8 cellular contexts compared by ENCODE assay signal in genomic region chr17:62477111-62477510, GRCh38. TPM values are rescaled to one million over a fixed set of nuclear protein-coding genes. Genes with fewer than 3 reads are reported as not detected.
DNase-seq lines count a peak whose midpoint lies in the region; ATAC-seq and TF ChIP-seq lines count a peak whose summit lies in the region.
"Not testable (repeated sequence)": the region's sequence is repeated elsewhere in the genome, so short reads cannot be mapped to it uniquely, and the experiment has no call there.

No MANE protein-coding gene starts in this region.

- not testable (repeated sequence) for H3K4me1 ChIP-seq in ACC112 (ENCODE audit: control insufficient read depth, insufficient read depth, low read length, unreplicated experiment)
- H3K4me1 ChIP-seq in GM23338 (ENCODE audit: insufficient read depth) (peaks cover 15% of the 10 kb centered on the region), Panc1 (ENCODE audit: control insufficient read depth, insufficient read depth, low read length) (peaks cover 18% of the 10 kb centered on the region), left ventricle myocardium inferior (peaks cover 34% of the 10 kb centered on the region)

- peaks cover 18% of the 10 kb centered on the region for H3K27me3 Mint-ChIP-seq in GM23338 (ENCODE audit: insufficient read depth, low read depth, poor library complexity)
- H3K27me3 Mint-ChIP-seq in activated T-helper 1 cell treated with anti-CD3 and anti-CD28 coated beads, Interleukin-12 subunit alpha, Interleukin-12 subunit beta, Interleukin-2, Interleukin-4 antibody, amounts not matched to agents 30 ng/mL and 10 ng/mL and 1 ng/mL, durations not matched to agents 14 hours and 24 hours and 36 hours (ENCODE audit: insufficient read depth); natural killer cell treated with Interleukin-12 subunit alpha and Interleukin-12 subunit beta and Interleukin-15 and Interleukin-18, amount 100 ng/mL, for 72 hours; stimulated activated memory B cell treated with anti-CD40 and anti-IgM and Interleukin-4, amounts not matched to agents 10 μg/mL and 1 μg/mL and 100 μg/mL, for 72 hours: not testable (repeated sequence)

- not testable (repeated sequence) for H3K9me3 ChIP-seq in Panc1 (ENCODE audit: control insufficient read depth, insufficient read depth, low read depth, low read length); left ventricle myocardium inferior (replicated peaks)

- H3K36me3 ChIP-seq in ACC112 (ENCODE audit: insufficient read depth, low read length); GM23338 (ENCODE audit: insufficient read depth); Panc1 (ENCODE audit: control insufficient read depth, insufficient read depth, low read length); left ventricle myocardium inferior: not testable (repeated sequence)

- H3K4me3 ChIP-seq in ACC112 (ENCODE audit: low read depth, low read length): peak overlapping the region; percentile 71
- H3K4me3 ChIP-seq in GM23338: peak overlapping the region; percentile 62; the same call in 1 of the 2 replicates
- H3K4me3 ChIP-seq in Panc1 (ENCODE audit: low read depth in 2 of 2, low read length in 2 of 2): peak overlapping the region; percentile 64 to 73
- peak overlapping the region; percentile 62 for H3K4me3 ChIP-seq in choroid plexus epithelial cell (ENCODE audit: low read depth, low read length)
- peak overlapping the region; percentile 83 for H3K4me3 ChIP-seq in left ventricle myocardium inferior

- H3K36me3 Mint-ChIP-seq in GM23338 (ENCODE audit: low read depth): peaks cover 28% of the 10 kb centered on the region
- not testable (repeated sequence) for H3K36me3 Mint-ChIP-seq in activated T-helper 1 cell treated with anti-CD3 and anti-CD28 coated beads, Interleukin-12 subunit alpha, Interleukin-12 subunit beta, Interleukin-2, Interleukin-4 antibody, amounts not matched to agents 30 ng/mL and 10 ng/mL and 1 ng/mL, durations not matched to agents 14 hours and 24 hours and 36 hours (ENCODE audit: low read depth); natural killer cell treated with Interleukin-12 subunit alpha and Interleukin-12 subunit beta and Interleukin-15 and Interleukin-18, amount 100 ng/mL, for 72 hours; stimulated activated memory B cell treated with anti-CD40 and anti-IgM and Interleukin-4, amounts not matched to agents 10 μg/mL and 1 μg/mL and 100 μg/mL, for 72 hours

- in situ Hi-C loops in Panc1 (cut with HindIII; ENCODE audit: low pct_unique_long_range_greater_than_20kb, low sequenced_read_pairs): not testable (repeated sequence)

- not testable (repeated sequence) for DNase-seq in GM23338 (ENCODE audit: low spot score); Panc1 (ENCODE audit: low read depth, low spot score); activated T-helper 1 cell treated with anti-CD3 and anti-CD28 coated beads, Interleukin-12 subunit alpha, Interleukin-12 subunit beta, Interleukin-2, Interleukin-4 antibody, amounts not matched to agents 30 ng/mL and 10 ng/mL and 1 ng/mL, durations not matched to agents 14 hours and 24 hours and 36 hours (ENCODE audit: low spot score); choroid plexus epithelial cell (ENCODE audit: low read depth); left ventricle myocardium inferior; natural killer cell treated with Interleukin-12 subunit alpha and Interleukin-12 subunit beta and Interleukin-15 and Interleukin-18, amount 100 ng/mL, for 72 hours (ENCODE audit: low spot score)

- H3K27ac ChIP-seq in ACC112 (ENCODE audit: low read depth, low read length); GM23338 (ENCODE audit: low read depth): not testable (repeated sequence)
- H3K27ac ChIP-seq in Panc1 (ENCODE audit: low read length) (peak overlapping the region; percentile 83), left ventricle myocardium inferior (replicated peaks) (peak overlapping the region; percentile 93)

- CTCF ChIA-PET in Panc1 (lab: Charles Lee): not testable (repeated sequence)

- not testable (repeated sequence) for H3K9me3 Mint-ChIP-seq in GM23338; activated T-helper 1 cell treated with anti-CD3 and anti-CD28 coated beads, Interleukin-12 subunit alpha, Interleukin-12 subunit beta, Interleukin-2, Interleukin-4 antibody, amounts not matched to agents 30 ng/mL and 10 ng/mL and 1 ng/mL, durations not matched to agents 14 hours and 24 hours and 36 hours; natural killer cell treated with Interleukin-12 subunit alpha and Interleukin-12 subunit beta and Interleukin-15 and Interleukin-18, amount 100 ng/mL, for 72 hours; stimulated activated memory B cell treated with anti-CD40 and anti-IgM and Interleukin-4, amounts not matched to agents 10 μg/mL and 1 μg/mL and 100 μg/mL, for 72 hours

- TF ChIP-seq CTCF in GM23338 (conservative IDR thresholded peaks at IDR 0.05; ENCODE audit: low read depth in 2 of 2); Panc1 (IDR thresholded peaks at IDR 0.05); choroid plexus epithelial cell (conservative IDR thresholded peaks at IDR 0.05; ENCODE audit: low read depth, low read length); left ventricle myocardium inferior (IDR thresholded peaks at IDR 0.05; ENCODE audit: borderline replicate concordance): not testable (repeated sequence)

- H2AFZ ChIP-seq in ACC112 (ENCODE audit: low read length, unreplicated experiment); GM23338: not testable (repeated sequence)

- peak overlapping the region; percentile 67 for H3K4me3 Mint-ChIP-seq in GM23338
- H3K4me3 Mint-ChIP-seq in activated T-helper 1 cell treated with anti-CD3 and anti-CD28 coated beads, Interleukin-12 subunit alpha, Interleukin-12 subunit beta, Interleukin-2, Interleukin-4 antibody, amounts not matched to agents 30 ng/mL and 10 ng/mL and 1 ng/mL, durations not matched to agents 14 hours and 24 hours and 36 hours: peak overlapping the region; percentile 83
- peak overlapping the region; percentile 86 for H3K4me3 Mint-ChIP-seq in natural killer cell treated with Interleukin-12 subunit alpha and Interleukin-12 subunit beta and Interleukin-15 and Interleukin-18, amount 100 ng/mL, for 72 hours
- peak overlapping the region; percentile 79 for H3K4me3 Mint-ChIP-seq in stimulated activated memory B cell treated with anti-CD40 and anti-IgM and Interleukin-4, amounts not matched to agents 10 μg/mL and 1 μg/mL and 100 μg/mL, for 72 hours

- H3F3A ChIP-seq in GM23338 (replicated peaks; ENCODE audit: low read depth): not testable (repeated sequence)

- not testable (repeated sequence) for H3K27ac Mint-ChIP-seq in GM23338
- H3K27ac Mint-ChIP-seq in activated T-helper 1 cell treated with anti-CD3 and anti-CD28 coated beads, Interleukin-12 subunit alpha, Interleukin-12 subunit beta, Interleukin-2, Interleukin-4 antibody, amounts not matched to agents 30 ng/mL and 10 ng/mL and 1 ng/mL, durations not matched to agents 14 hours and 24 hours and 36 hours: peak overlapping the region; percentile 72
- H3K27ac Mint-ChIP-seq in natural killer cell treated with Interleukin-12 subunit alpha and Interleukin-12 subunit beta and Interleukin-15 and Interleukin-18, amount 100 ng/mL, for 72 hours: peak overlapping the region; percentile 65 to 72
- peak overlapping the region; percentile 81 for H3K27ac Mint-ChIP-seq in stimulated activated memory B cell treated with anti-CD40 and anti-IgM and Interleukin-4, amounts not matched to agents 10 μg/mL and 1 μg/mL and 100 μg/mL, for 72 hours

- H3K4me1 Mint-ChIP-seq in GM23338: peaks cover 19% of the 10 kb centered on the region
- peaks cover 16% of the 10 kb centered on the region for H3K4me1 Mint-ChIP-seq in activated T-helper 1 cell treated with anti-CD3 and anti-CD28 coated beads, Interleukin-12 subunit alpha, Interleukin-12 subunit beta, Interleukin-2, Interleukin-4 antibody, amounts not matched to agents 30 ng/mL and 10 ng/mL and 1 ng/mL, durations not matched to agents 14 hours and 24 hours and 36 hours (ENCODE audit: low read depth)
- peaks cover 17 to 22% of the 10 kb centered on the region in 2 donors for H3K4me1 Mint-ChIP-seq in natural killer cell treated with Interleukin-12 subunit alpha and Interleukin-12 subunit beta and Interleukin-15 and Interleukin-18, amount 100 ng/mL, for 72 hours (ENCODE audit: low read depth in 2 of 2)
- H3K4me1 Mint-ChIP-seq in stimulated activated memory B cell treated with anti-CD40 and anti-IgM and Interleukin-4, amounts not matched to agents 10 μg/mL and 1 μg/mL and 100 μg/mL, for 72 hours: peaks cover 37% of the 10 kb centered on the region

- H3K4me2 ChIP-seq in GM23338: peak overlapping the region; percentile 85

- H3K79me2 ChIP-seq in ACC112 (ENCODE audit: control insufficient read depth, insufficient read depth, low read length, unreplicated experiment): peaks cover 38% of the 10 kb centered on the region
- H3K79me2 ChIP-seq in GM23338 (replicated peaks; ENCODE audit: insufficient read depth): peaks cover 39% of the 10 kb centered on the region

- intact Hi-C loops in Panc1 (cut with micrococcal nuclease; ENCODE audit: unreplicated experiment); activated T-helper 1 cell treated with anti-CD3 and anti-CD28 coated beads, Interleukin-12 subunit alpha, Interleukin-12 subunit beta, Interleukin-2, Interleukin-4 antibody, amounts not matched to agents 30 ng/mL and 10 ng/mL and 1 ng/mL, durations not matched to agents 14 hours and 24 hours and 36 hours (cut with micrococcal nuclease); left ventricle myocardium inferior (cut with micrococcal nuclease): not testable (repeated sequence)

- ATAC-seq in GM23338; Panc1; natural killer cell treated with Interleukin-12 subunit alpha and Interleukin-12 subunit beta and Interleukin-15 and Interleukin-18, amount 100 ng/mL, for 72 hours; stimulated activated memory B cell treated with anti-CD40 and anti-IgM and Interleukin-4, amounts not matched to agents 10 μg/mL and 1 μg/mL and 100 μg/mL, for 72 hours: not testable (repeated sequence)

- H3K27me3 ChIP-seq in ACC112 (ENCODE audit: insufficient read depth, low read length); GM23338 (ENCODE audit: insufficient read depth); Panc1 (ENCODE audit: control insufficient read depth, insufficient read depth, low read length); left ventricle myocardium inferior (ENCODE audit: low read depth): not testable (repeated sequence)

- BruUV-seq in Panc1 (replicated peaks; lab: Mats Ljungman, UMichigan): TSS peak; percentile 89

- not testable (repeated sequence) for H3K9me2 ChIP-seq in GM23338 (ENCODE audit: insufficient read depth)

- POLR2A ChIA-PET in Panc1 (lab: Charles Lee): not testable (repeated sequence)

- not testable (repeated sequence) for H4K20me1 ChIP-seq in GM23338 (replicated peaks; ENCODE audit: insufficient read depth)

RNA-seq across cellular contexts. Expression of gene TLK2, which starts 1.5 kb away (rescaled TPM):
- total RNA-seq in GM23338 (2014; rRNA removed; shearing (Covaris generic)): 41.7 and 56.1 TPM in 2 replicates
- polyA plus RNA-seq in GM23338 (2016; fragmentation: Nextera tagmentation; extraction: Ambion mirVana): 17.3 and 19.6 TPM in 2 replicates
- total RNA-seq in Panc1 (2021; ENCODE audit: unreplicated experiment) (54.6 TPM), left ventricle myocardium inferior (34.5 TPM)
- polyA plus RNA-seq in Panc1 (2012; ENCODE audit: insufficient read length): 44.0 TPM
- 44.0 and 50.8 TPM in 2 replicates for total RNA-seq in activated T-helper 1 cell treated with anti-CD3 and anti-CD28 coated beads, Interleukin-12 subunit alpha, Interleukin-12 subunit beta, Interleukin-2, Interleukin-4 antibody, amounts not matched to agents 30 ng/mL and 10 ng/mL and 1 ng/mL, durations not matched to agents 14 hours and 24 hours and 36 hours
- 10 to 100 TPM; 51.4 to 58.7 TPM for total RNA-seq in natural killer cell treated with Interleukin-12 subunit alpha and Interleukin-12 subunit beta and Interleukin-15 and Interleukin-18, amount 100 ng/mL, for 72 hours

RNA-seq across cellular contexts. Expression of gene METTL2A, which starts 53.4 kb away (rescaled TPM):
- 42.3 and 44.3 TPM in 2 replicates for total RNA-seq in GM23338 (2014; rRNA removed; shearing (Covaris generic))
- 22.9 and 23.9 TPM in 2 replicates for polyA plus RNA-seq in GM23338 (2016; fragmentation: Nextera tagmentation; extraction: Ambion mirVana)
- 34.2 TPM for total RNA-seq in Panc1 (2021; ENCODE audit: unreplicated experiment)
- polyA plus RNA-seq in Panc1 (2012; ENCODE audit: insufficient read length): 17.3 TPM
- total RNA-seq in activated T-helper 1 cell treated with anti-CD3 and anti-CD28 coated beads, Interleukin-12 subunit alpha, Interleukin-12 subunit beta, Interleukin-2, Interleukin-4 antibody, amounts not matched to agents 30 ng/mL and 10 ng/mL and 1 ng/mL, durations not matched to agents 14 hours and 24 hours and 36 hours: 35.5 and 36.5 TPM in 2 replicates
- 14.9 TPM for total RNA-seq in left ventricle myocardium inferior
- total RNA-seq in natural killer cell treated with Interleukin-12 subunit alpha and Interleukin-12 subunit beta and Interleukin-15 and Interleukin-18, amount 100 ng/mL, for 72 hours: 10 to 100 TPM; 20.4 to 28.1 TPM
